ENCODE assay signal across 19 cellular contexts in genomic region chr6:25441658-25442276, GRCh38.
DNase-seq lines count a peak whose midpoint lies in the region; ATAC-seq, FAIRE-seq and TF ChIP-seq lines count a peak whose summit lies in the region.
"Had no signal": no experiment of that assay in that cellular context is flagged by ENCODE, and none has a peak within 500 bp of the region (broad histone marks: within the 10 kb centered on the region; RNA-seq: fewer than 3 reads in every experiment).

No MANE protein-coding gene starts in this region.

- DNase-seq in activated CD4-positive, alpha-beta T cell treated with anti-CD3 and anti-CD28 coated beads, Interleukin-2, amount 10 ng/mL, durations not matched to agents 7 days and 5 days = peak; percentile 18
- DNase-seq in activated CD4-positive, alpha-beta T cell treated with anti-CD3 and anti-CD28 coated beads for 48 hours = no peak
- DNase-seq in COR-L47 (lab: John Stamatoyannopoulos, UW) (peak; percentile 58), left colon (no peak), HepG2 (ENCODE audit: low spot score) (no peak)
- DNase-seq in effector CD4-positive, alpha-beta T cell = no peak
- DNase-seq: C1 segment of cervical spinal cord, DMS79, heart left ventricle, left lung, NCI-H187 treated with DMSO at 0.1 percent for 48 hours, NCI-H446 treated with DMSO at 0.1 percent for 48 hours, thyroid gland had no signal

- intact Hi-C loops in left colon (cut with DNase I, micrococcal nuclease) = no loop called here
- intact Hi-C loops in HepG2 (cut with micrococcal nuclease; ENCODE audit: unreplicated experiment) = no loop called here

- POLR2A ChIA-PET in activated CD4-positive, alpha-beta T cell treated with anti-CD3 and anti-CD28 coated beads, Interleukin-2, amount 10 ng/mL, durations not matched to agents 7 days and 5 days (lab: Charles Lee) = no interaction called here
- POLR2A ChIA-PET in HepG2 (lab: Yijun Ruan, JAX) = no interaction called here

- H3K9me3 Mint-ChIP-seq in activated CD4-positive, alpha-beta T cell treated with anti-CD3 and anti-CD28 coated beads, Interleukin-2, amount 10 ng/mL, durations not matched to agents 7 days and 5 days = peaks cover 13% of the 10 kb centered on the region

- H3K9me2 ChIP-seq in OCI-LY1 (ENCODE audit: low read depth, low read length) = no peaks in the 10 kb centered on the region

- H3K9me3 ChIP-seq in OCI-LY1 (ENCODE audit: low read length) = no peaks in the 10 kb centered on the region
- H3K9me3 ChIP-seq in HepG2 (ENCODE audit: low read length) = peaks cover 7% of the 10 kb centered on the region; the same call in 1 of the 2 replicates
- H3K9me3 ChIP-seq: thyroid gland had no signal

- peak overlapping the region; percentile 75 for H3K27ac ChIP-seq in OCI-LY1 (ENCODE audit: low read depth, low read length, poor library complexity, severe bottlenecking)
- no peak overlapping the region for H3K27ac ChIP-seq in HepG2 (ENCODE audit: extremely low read length, insufficient read depth, low read length)
- H3K27ac ChIP-seq: coronary artery, heart left ventricle, HL-60, left lung, thyroid gland had no signal

- H3K4me1 Mint-ChIP-seq in activated CD4-positive, alpha-beta T cell treated with anti-CD3 and anti-CD28 coated beads, Interleukin-2, amount 10 ng/mL, durations not matched to agents 7 days and 5 days = peaks cover 15% of the 10 kb centered on the region

- in situ Hi-C loops in HepG2 (cut with HindIII; ENCODE audit: extremely low pct_ligation_motif_present, low pct_unique_long_range_greater_than_20kb) = no loop called here

- peaks cover 16% of the 10 kb centered on the region for H3K36me3 Mint-ChIP-seq in activated CD4-positive, alpha-beta T cell treated with anti-CD3 and anti-CD28 coated beads, Interleukin-2, amount 10 ng/mL, durations not matched to agents 7 days and 5 days (ENCODE audit: low read depth)

- no peak overlapping the region for H3K4me3 Mint-ChIP-seq in activated CD4-positive, alpha-beta T cell treated with anti-CD3 and anti-CD28 coated beads, Interleukin-2, amount 10 ng/mL, durations not matched to agents 7 days and 5 days

- H3K36me3 ChIP-seq in OCI-LY1 (ENCODE audit: insufficient read depth, low read length) (peaks cover 15% of the 10 kb centered on the region), HepG2 (replicated peaks in 1 of 2; ENCODE audit: control insufficient read depth in 1 of 2, insufficient read depth in 2 of 2, low read length in 2 of 2) (no peaks in the 10 kb centered on the region)
- H3K36me3 ChIP-seq: heart left ventricle, left lung, thyroid gland had no signal

- H3K4me2 ChIP-seq in OCI-LY1 (ENCODE audit: low read length) = peak overlapping the region; percentile 28
- no peak overlapping the region for H3K4me2 ChIP-seq in HepG2 (ENCODE audit: low read depth, low read length)

- no peak for FAIRE-seq in HepG2 (lab: Jason Lieb, UNC)
- FAIRE-seq: GM12891, TTC549 had no signal

- TF ChIP-seq EP300 in HepG2 (IDR thresholded peaks at IDR 0.05; ENCODE audit: low read depth in 2 of 2, low read length in 2 of 2) (no peak), HepG2 (CRISPR knock-in tag; IDR thresholded peaks at IDR 0.05; ENCODE audit: borderline replicate concordance) (no peak)

- TF ChIP-seq RAD21 in HepG2 (CRISPR knock-in tag; IDR thresholded peaks at IDR 0.05) = no peak

- H3K4me3 ChIP-seq in OCI-LY1 (ENCODE audit: low read depth, low read length, poor library complexity, severe bottlenecking) = no peak overlapping the region
- no peak overlapping the region for H3K4me3 ChIP-seq in HepG2 (replicated peaks in 1 of 3; ENCODE audit: insufficient read depth in 1 of 3, low read depth in 2 of 3, low read length in 3 of 3)
- H3K4me3 ChIP-seq: coronary artery, heart left ventricle, left lung, thyroid gland had no signal

- no peaks in the 10 kb centered on the region for H3F3A ChIP-seq in OCI-LY1 (ENCODE audit: insufficient read depth, low read length)

- TF ChIP-seq POLR2A in HepG2 (IDR thresholded peaks at IDR 0.05; ENCODE audit: insufficient read depth in 1 of 2, low read depth in 2 of 2, low read length in 2 of 2) = no peak

- TF ChIP-seq CTCF in OCI-LY1 (IDR thresholded peaks at IDR 0.05; ENCODE audit: low read length) (no peak), HepG2 (CRISPR knock-in tag; IDR thresholded peaks at IDR 0.05) (no peak)

- no TSS peak for BruUV-seq in HepG2 (replicated peaks; lab: Mats Ljungman, UMichigan)

- CTCF ChIA-PET in activated CD4-positive, alpha-beta T cell treated with anti-CD3 and anti-CD28 coated beads, Interleukin-2, amount 10 ng/mL, durations not matched to agents 7 days and 5 days (lab: Charles Lee) = interaction anchor here (1.2 to 1.3 kb wide), 3 partner anchors 9 to 42 kb away, joined by 3 to 6 read pairs (median 3); no protein-coding TSS in a partner anchor
- CTCF ChIA-PET in HepG2 (lab: Yijun Ruan, JAX; ENCODE audit: low intra/inter-chr PET ratio, low total read pairs) = no interaction called here

- H3K9ac ChIP-seq in OCI-LY1 (ENCODE audit: low read length) (peak overlapping the region; percentile 43; the same call in 1 of the 2 replicates), HepG2 (ENCODE audit: insufficient read depth, low read depth, low read length) (no peak overlapping the region)

- 69% methylated on average over 2 of the region's 2 CpGs for whole genome bisulfite sequencing in HepG2 (ENCODE audit: low lambda C conversion rate)

- no peaks in the 10 kb centered on the region for H3K27me3 Mint-ChIP-seq in activated CD4-positive, alpha-beta T cell treated with anti-CD3 and anti-CD28 coated beads, Interleukin-2, amount 10 ng/mL, durations not matched to agents 7 days and 5 days

- H4K20me1 ChIP-seq in OCI-LY1 (ENCODE audit: insufficient read depth, low read length) (no peaks in the 10 kb centered on the region), HepG2 (ENCODE audit: insufficient read depth, low read length) (no peaks in the 10 kb centered on the region)

- no peak overlapping the region for H2AFZ ChIP-seq in OCI-LY1 (ENCODE audit: low read length)
- H2AFZ ChIP-seq in HepG2 (ENCODE audit: low read length) = no peak overlapping the region

- ATAC-seq in left colon = peak; percentile 75
- no peak for ATAC-seq in HepG2
- no peak for ATAC-seq in GM21515 (IDR thresholded peaks at IDR 0.05; ENCODE audit: unreplicated experiment)
- ATAC-seq: heart left ventricle, left lung had no signal

- no peaks in the 10 kb centered on the region for H3K79me2 ChIP-seq in OCI-LY1 (ENCODE audit: insufficient read depth, low read length)
- H3K79me2 ChIP-seq in HepG2 (ENCODE audit: insufficient read depth, low read length) = no peaks in the 10 kb centered on the region

- H3K27me3 ChIP-seq in OCI-LY1 (ENCODE audit: insufficient read depth, low read length) (no peaks in the 10 kb centered on the region), HepG2 (ENCODE audit: control insufficient read depth in 1 of 2, insufficient read depth in 2 of 2, low read length in 2 of 2) (no peaks in the 10 kb centered on the region)
- H3K27me3 ChIP-seq: heart left ventricle, left lung, thyroid gland had no signal

- peak overlapping the region; percentile 70 for H3K27ac Mint-ChIP-seq in activated CD4-positive, alpha-beta T cell treated with anti-CD3 and anti-CD28 coated beads, Interleukin-2, amount 10 ng/mL, durations not matched to agents 7 days and 5 days

- peaks cover 33% of the 10 kb centered on the region for H3K4me1 ChIP-seq in OCI-LY1 (ENCODE audit: insufficient read depth, low read length, severe bottlenecking)
- no peaks in the 10 kb centered on the region for H3K4me1 ChIP-seq in HepG2 (ENCODE audit: insufficient read depth, low read length)
- H3K4me1 ChIP-seq: thyroid gland had no signal

TF ChIP-seq in HepG2, 621 proteins besides CTCF, POLR2A, EP300 and RAD21 (continues in another document):
- TF ChIP-seq RXRB (CRISPR knock-in tag; IDR thresholded peaks at IDR 0.05; ENCODE audit: borderline replicate concordance) (no peak), CBX1 (IDR thresholded peaks at IDR 0.05; ENCODE audit: low read depth) (no peak), YY1 (IDR thresholded peaks at IDR 0.05; ENCODE audit: insufficient read depth, insufficient replicate concordance, low read depth, low read length) (no peak), STAG1 (CRISPR knock-in tag; IDR thresholded peaks at IDR 0.05) (no peak), ZBTB44 (CRISPR knock-in tag; IDR thresholded peaks at IDR 0.05) (no peak), GABPA (IDR thresholded peaks at IDR 0.05; ENCODE audit: low read depth, low read length) (no peak), GABPA (CRISPR knock-in tag; IDR thresholded peaks at IDR 0.05; ENCODE audit: low read depth) (no peak), ZSCAN9 (CRISPR knock-in tag; IDR thresholded peaks at IDR 0.05; ENCODE audit: borderline replicate concordance) (no peak), ISL2 (CRISPR knock-in tag; IDR thresholded peaks at IDR 0.05) (no peak), ZNF569 (CRISPR knock-in tag; IDR thresholded peaks at IDR 0.05; ENCODE audit: borderline replicate concordance) (no peak), ZNF256 (CRISPR knock-in tag; conservative IDR thresholded peaks at IDR 0.05) (no peak), SCMH1 (CRISPR knock-in tag; IDR thresholded peaks at IDR 0.05; ENCODE audit: borderline replicate concordance) (no peak), FOXK1 (CRISPR knock-in tag; IDR thresholded peaks at IDR 0.05; ENCODE audit: borderline replicate concordance, low read depth) (no peak), ZEB1 (IDR thresholded peaks at IDR 0.05; ENCODE audit: insufficient replicate concordance, low read depth) (no peak)

Comparison
In these comparisons a context has a peak if more than half of its experiments do, and no peak if none do; other contexts are left out.
1. DNase-seq: peak in activated CD4-positive, alpha-beta T cell treated with anti-CD3 and anti-CD28 coated beads, Interleukin-2, amount 10 ng/mL, durations not matched to agents 7 days and 5 days (single experiment) and COR-L47 (single experiment); none in activated CD4-positive, alpha-beta T cell treated with anti-CD3 and anti-CD28 coated beads for 48 hours (single experiment), left colon (0 of 2), HepG2 (single experiment) and effector CD4-positive, alpha-beta T cell (single experiment).